1 cellular context compared by ENCODE assay signal in the genomic region with DNA sequence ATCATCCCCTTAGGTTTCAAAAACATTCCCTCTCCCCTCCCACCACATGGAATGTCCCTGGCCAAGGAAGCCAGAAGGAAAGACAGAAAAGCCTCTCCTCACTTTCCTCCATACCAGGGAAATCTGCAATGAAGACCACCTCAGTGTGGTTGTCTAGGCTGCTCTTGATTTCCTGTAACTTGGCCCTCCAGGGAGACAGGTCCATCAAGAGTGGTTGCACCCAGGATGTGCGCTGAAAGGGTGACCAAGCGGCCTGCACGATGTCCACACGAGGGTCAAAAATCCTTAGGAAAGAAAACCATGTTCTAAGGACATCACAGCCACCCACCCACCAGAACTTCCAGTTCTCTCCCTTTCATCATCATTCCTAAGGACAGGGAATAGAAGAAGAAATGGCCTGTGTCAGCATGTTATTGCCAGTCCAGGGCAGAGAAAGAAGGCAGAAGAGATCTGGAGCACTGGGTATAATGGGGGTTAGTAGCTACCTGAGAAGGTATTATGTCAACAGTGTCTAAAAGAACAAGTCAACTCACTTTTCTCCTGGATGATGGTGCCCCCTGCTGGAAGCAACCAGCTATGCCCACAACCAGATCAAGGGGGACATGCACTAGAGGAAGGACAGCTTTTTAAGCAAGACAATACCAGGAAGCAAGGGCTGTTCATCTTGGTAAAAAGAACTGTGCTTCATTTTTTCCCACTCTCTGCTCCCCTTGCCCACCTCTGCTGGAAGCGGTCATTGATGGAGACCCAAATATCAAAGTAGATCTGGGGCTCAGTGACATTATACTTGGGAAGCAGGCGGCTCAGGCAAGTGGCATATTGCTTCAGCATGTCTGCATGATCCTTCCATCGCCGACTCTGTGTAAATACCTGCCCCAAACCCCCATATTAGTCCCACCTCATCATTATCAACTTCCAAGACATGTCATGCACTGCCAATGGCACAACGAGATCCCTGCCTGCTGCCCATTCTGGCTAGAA.
TF ChIP-seq lines count a peak whose summit lies in the region.

No MANE protein-coding gene starts in this region.

TF ChIP-seq in GM12878, 131 proteins besides CTCF, POLR2A, EP300 and RAD21:
- no peak for TF ChIP-seq TAF1 (IDR thresholded peaks at IDR 0.05; ENCODE audit: borderline replicate concordance, low read depth, low read length)
- TF ChIP-seq, protein P1, sequence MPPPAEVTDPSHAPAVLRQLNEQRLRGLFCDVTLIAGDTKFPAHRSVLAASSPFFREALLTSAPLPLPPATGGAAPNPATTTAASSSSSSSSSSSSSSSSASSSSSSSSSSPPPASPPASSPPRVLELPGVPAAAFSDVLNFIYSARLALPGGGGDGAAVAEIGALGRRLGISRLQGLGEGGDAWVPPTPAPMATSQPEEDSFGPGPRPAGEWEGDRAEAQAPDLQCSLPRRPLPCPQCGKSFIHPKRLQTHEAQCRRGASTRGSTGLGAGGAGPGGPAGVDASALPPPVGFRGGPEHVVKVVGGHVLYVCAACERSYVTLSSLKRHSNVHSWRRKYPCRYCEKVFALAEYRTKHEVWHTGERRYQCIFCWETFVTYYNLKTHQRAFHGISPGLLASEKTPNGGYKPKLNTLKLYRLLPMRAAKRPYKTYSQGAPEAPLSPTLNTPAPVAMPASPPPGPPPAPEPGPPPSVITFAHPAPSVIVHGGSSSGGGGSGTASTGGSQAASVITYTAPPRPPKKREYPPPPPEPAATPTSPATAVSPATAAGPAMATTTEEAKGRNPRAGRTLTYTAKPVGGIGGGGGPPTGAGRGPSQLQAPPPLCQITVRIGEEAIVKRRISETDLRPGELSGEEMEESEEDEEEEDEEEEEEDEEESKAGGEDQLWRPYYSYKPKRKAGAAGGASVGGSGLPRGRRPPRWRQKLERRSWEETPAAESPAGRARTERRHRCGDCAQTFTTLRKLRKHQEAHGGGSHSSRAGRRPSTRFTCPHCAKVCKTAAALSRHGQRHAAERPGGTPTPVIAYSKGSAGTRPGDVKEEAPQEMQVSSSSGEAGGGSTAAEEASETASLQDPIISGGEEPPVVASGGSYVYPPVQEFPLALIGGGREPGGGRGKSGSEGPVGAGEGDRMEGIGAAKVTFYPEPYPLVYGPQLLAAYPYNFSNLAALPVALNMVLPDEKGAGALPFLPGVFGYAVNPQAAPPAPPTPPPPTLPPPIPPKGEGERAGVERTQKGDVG (CRISPR knock-in tag; IDR thresholded peaks at IDR 0.05): no peak
- TF ChIP-seq JUNB (IDR thresholded peaks at IDR 0.05): no peak
- TF ChIP-seq, protein P2, sequence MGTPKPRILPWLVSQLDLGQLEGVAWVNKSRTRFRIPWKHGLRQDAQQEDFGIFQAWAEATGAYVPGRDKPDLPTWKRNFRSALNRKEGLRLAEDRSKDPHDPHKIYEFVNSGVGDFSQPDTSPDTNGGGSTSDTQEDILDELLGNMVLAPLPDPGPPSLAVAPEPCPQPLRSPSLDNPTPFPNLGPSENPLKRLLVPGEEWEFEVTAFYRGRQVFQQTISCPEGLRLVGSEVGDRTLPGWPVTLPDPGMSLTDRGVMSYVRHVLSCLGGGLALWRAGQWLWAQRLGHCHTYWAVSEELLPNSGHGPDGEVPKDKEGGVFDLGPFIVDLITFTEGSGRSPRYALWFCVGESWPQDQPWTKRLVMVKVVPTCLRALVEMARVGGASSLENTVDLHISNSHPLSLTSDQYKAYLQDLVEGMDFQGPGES (IDR thresholded peaks at IDR 0.05): no peak
- no peak for TF ChIP-seq IKZF2 (IDR thresholded peaks at IDR 0.05)
- no peak for TF ChIP-seq SREBF1 (IDR thresholded peaks at IDR 0.05; ENCODE audit: low read length)
- no peak for TF ChIP-seq MEF2B (IDR thresholded peaks at IDR 0.05; ENCODE audit: partially characterized antibody, poor library complexity, severe bottlenecking)
- peak; percentile 69 for TF ChIP-seq YY1 (IDR thresholded peaks at IDR 0.05; ENCODE audit: low read depth, low read length)
- 0 out of 3 replicates have a peak, but pooled peaks have one; percentile 40 for TF ChIP-seq POU2F2 (IDR thresholded peaks at IDR 0.05; ENCODE audit: borderline replicate concordance, low read depth, low read length)
- TF ChIP-seq, protein P3, sequence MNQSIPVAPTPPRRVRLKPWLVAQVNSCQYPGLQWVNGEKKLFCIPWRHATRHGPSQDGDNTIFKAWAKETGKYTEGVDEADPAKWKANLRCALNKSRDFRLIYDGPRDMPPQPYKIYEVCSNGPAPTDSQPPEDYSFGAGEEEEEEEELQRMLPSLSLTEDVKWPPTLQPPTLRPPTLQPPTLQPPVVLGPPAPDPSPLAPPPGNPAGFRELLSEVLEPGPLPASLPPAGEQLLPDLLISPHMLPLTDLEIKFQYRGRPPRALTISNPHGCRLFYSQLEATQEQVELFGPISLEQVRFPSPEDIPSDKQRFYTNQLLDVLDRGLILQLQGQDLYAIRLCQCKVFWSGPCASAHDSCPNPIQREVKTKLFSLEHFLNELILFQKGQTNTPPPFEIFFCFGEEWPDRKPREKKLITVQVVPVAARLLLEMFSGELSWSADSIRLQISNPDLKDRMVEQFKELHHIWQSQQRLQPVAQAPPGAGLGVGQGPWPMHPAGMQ (IDR thresholded peaks at IDR 0.05; ENCODE audit: borderline replicate concordance): no peak
- TF ChIP-seq PAX5 (IDR thresholded peaks at IDR 0.05; ENCODE audit: borderline replicate concordance, low read depth, low read length): 0 out of 2 replicates have a peak, but pooled peaks have one; percentile 42
- peak; percentile 40; the same call in 1 of the 2 replicates for TF ChIP-seq HDGF (IDR thresholded peaks at IDR 0.05)
- TF ChIP-seq RAD51 (IDR thresholded peaks at IDR 0.05): no peak
- TF ChIP-seq, protein P4, sequence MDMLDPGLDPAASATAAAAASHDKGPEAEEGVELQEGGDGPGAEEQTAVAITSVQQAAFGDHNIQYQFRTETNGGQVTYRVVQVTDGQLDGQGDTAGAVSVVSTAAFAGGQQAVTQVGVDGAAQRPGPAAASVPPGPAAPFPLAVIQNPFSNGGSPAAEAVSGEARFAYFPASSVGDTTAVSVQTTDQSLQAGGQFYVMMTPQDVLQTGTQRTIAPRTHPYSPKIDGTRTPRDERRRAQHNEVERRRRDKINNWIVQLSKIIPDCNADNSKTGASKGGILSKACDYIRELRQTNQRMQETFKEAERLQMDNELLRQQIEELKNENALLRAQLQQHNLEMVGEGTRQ (IDR thresholded peaks at IDR 0.05; ENCODE audit: borderline replicate concordance, low read depth, low read length): no peak
- no peak for TF ChIP-seq ZNF274 (IDR thresholded peaks at IDR 0.05; ENCODE audit: insufficient read depth, insufficient read length)
- 0 out of 2 replicates have a peak, but pooled peaks have one; percentile 56 for TF ChIP-seq FOXM1 (IDR thresholded peaks at IDR 0.05; ENCODE audit: low read depth, low read length)
- no peak for TF ChIP-seq YBX1 (IDR thresholded peaks at IDR 0.05)
- TF ChIP-seq SMARCA5 (IDR thresholded peaks at IDR 0.05): 0 out of 2 replicates have a peak, but pooled peaks have one; percentile 38
- no peak for TF ChIP-seq BCL11A (IDR thresholded peaks at IDR 0.05; ENCODE audit: low read depth, low read length)
- peak; percentile 34; the same call in 1 of the 2 replicates for TF ChIP-seq ATF7 (IDR thresholded peaks at IDR 0.05; ENCODE audit: low read depth)
- peak; percentile 38; the same call in 1 of the 2 replicates for TF ChIP-seq RUNX3 (IDR thresholded peaks at IDR 0.05; ENCODE audit: low read length)
- TF ChIP-seq, protein P5, sequence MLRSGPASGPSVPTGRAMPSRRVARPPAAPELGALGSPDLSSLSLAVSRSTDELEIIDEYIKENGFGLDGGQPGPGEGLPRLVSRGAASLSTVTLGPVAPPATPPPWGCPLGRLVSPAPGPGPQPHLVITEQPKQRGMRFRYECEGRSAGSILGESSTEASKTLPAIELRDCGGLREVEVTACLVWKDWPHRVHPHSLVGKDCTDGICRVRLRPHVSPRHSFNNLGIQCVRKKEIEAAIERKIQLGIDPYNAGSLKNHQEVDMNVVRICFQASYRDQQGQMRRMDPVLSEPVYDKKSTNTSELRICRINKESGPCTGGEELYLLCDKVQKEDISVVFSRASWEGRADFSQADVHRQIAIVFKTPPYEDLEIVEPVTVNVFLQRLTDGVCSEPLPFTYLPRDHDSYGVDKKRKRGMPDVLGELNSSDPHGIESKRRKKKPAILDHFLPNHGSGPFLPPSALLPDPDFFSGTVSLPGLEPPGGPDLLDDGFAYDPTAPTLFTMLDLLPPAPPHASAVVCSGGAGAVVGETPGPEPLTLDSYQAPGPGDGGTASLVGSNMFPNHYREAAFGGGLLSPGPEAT (IDR thresholded peaks at IDR 0.05; ENCODE audit: low read depth): no peak
- no peak for TF ChIP-seq IRF4 (IDR thresholded peaks at IDR 0.05; ENCODE audit: low read depth, low read length)
- TF ChIP-seq FOS (IDR thresholded peaks at IDR 0.05; ENCODE audit: borderline replicate concordance, extremely low read depth, insufficient read length): no peak
- TF ChIP-seq SMC3 (IDR thresholded peaks at IDR 0.05; ENCODE audit: borderline replicate concordance, low read length): peak; percentile 96
- no peak for TF ChIP-seq CREB1 (IDR thresholded peaks at IDR 0.05; ENCODE audit: low read depth)
